11 cellular contexts compared by ENCODE assay signal in genomic region chr6:3208775-3209113, GRCh38. TPM values are rescaled to one million over a fixed set of nuclear protein-coding genes. Genes with fewer than 3 reads are reported as not detected.
DNase-seq lines count a peak whose midpoint lies in the region; ATAC-seq and TF ChIP-seq lines count a peak whose summit lies in the region.
"Had no signal": no experiment of that assay in that cellular context is flagged by ENCODE, and none has a peak within 500 bp of the region (broad histone marks: within the 10 kb centered on the region; RNA-seq: fewer than 3 reads in every experiment).

No MANE protein-coding gene starts in this region.

- DNase-seq in DMS53 (lab: John Stamatoyannopoulos, UW) (peak; percentile 35), DMS53 treated with DMSO at 0.1 percent for 48 hours (lab: John Stamatoyannopoulos, UW; ENCODE audit: unreplicated experiment) (no peak), PC-9 (no peak), epithelial cell of prostate (ENCODE audit: low read depth, low spot score) (no peak), NOMO-1 treated with DMSO at 0.1 percent for 48 hours (lab: John Stamatoyannopoulos, UW; ENCODE audit: unreplicated experiment) (no peak), NK-92 (lab: John Stamatoyannopoulos, UW; ENCODE audit: unreplicated experiment) (no peak)
- DNase-seq: NCI-H1417 treated with DMSO at 0.1 percent for 48 hours had no signal

- H3K4me3 ChIP-seq in PC-9 (peak overlapping the region; percentile 19; the same call in 1 of the 2 replicates), skin epidermis (no peak overlapping the region)
- H3K4me3 ChIP-seq: stomach had no signal

- no peaks in the 10 kb centered on the region for H3K36me3 ChIP-seq in PC-9 (ENCODE audit: low read depth)
- H3K36me3 ChIP-seq: stomach had no signal

- BruUV-seq in PC-9 (replicated peaks; lab: Mats Ljungman, UMichigan): no TSS peak

- no peak overlapping the region for H2AFZ ChIP-seq in PC-9

- H3K79me2 ChIP-seq in PC-9 (ENCODE audit: low read depth): no peaks in the 10 kb centered on the region

- POLR2A ChIA-PET in PC-9 (lab: Charles Lee; ENCODE audit: unreplicated experiment): interaction anchor here (0.5 to 0.8 kb wide), 6 partner anchors 32 to 1105 kb away, joined by 3 to 7 read pairs (median 4); partner anchors contain the start of gene TUBB2A

- H3K4me1 ChIP-seq in PC-9 (replicated peaks; ENCODE audit: insufficient read depth): peaks cover 37% of the 10 kb centered on the region

- no peak for TF ChIP-seq CTCF in PC-9 (conservative IDR thresholded peaks at IDR 0.05)

- peak overlapping the region; percentile 68 for H3K4me2 ChIP-seq in PC-9

- no peaks in the 10 kb centered on the region for H3K27me3 ChIP-seq in PC-9 (ENCODE audit: insufficient read depth, low read depth)

- H3K27ac ChIP-seq in PC-9 (peak overlapping the region; percentile 83), epithelial cell of prostate (peak overlapping the region; percentile 63), skin epidermis (peak overlapping the region in 20 of 21 experiments; percentile 62 to 91 (median 82))
- H3K27ac ChIP-seq: 22Rv1, stomach had no signal

- peaks cover 15% of the 10 kb centered on the region; the same call in 1 of the 2 replicates for H3F3A ChIP-seq in PC-9 (ENCODE audit: insufficient read depth, low read depth)

- ATAC-seq in GM21423 (IDR thresholded peaks at IDR 0.05; ENCODE audit: unreplicated experiment): no peak

- H3K9me2 ChIP-seq in PC-9 (ENCODE audit: insufficient read depth): no peaks in the 10 kb centered on the region

- intact Hi-C loops in PC-9 (cut with micrococcal nuclease; ENCODE audit: unreplicated experiment): loop anchor here (1.0 to 5.0 kb wide), 2 partner anchors 48 to 81 kb away; no protein-coding TSS in a partner anchor

- no peaks in the 10 kb centered on the region for H3K9me3 ChIP-seq in PC-9 (ENCODE audit: insufficient read depth, low read depth)
- H3K9me3 ChIP-seq: stomach had no signal

- no peaks in the 10 kb centered on the region for H4K20me1 ChIP-seq in PC-9 (ENCODE audit: insufficient read depth)

- CTCF ChIA-PET in PC-9 (lab: Charles Lee): interaction anchor here (0.6 to 1.3 kb wide), 2 partner anchors 43 to 145 kb away, joined by 3 to 7 read pairs; no protein-coding TSS in a partner anchor

RNA-seq across cellular contexts. Expression of gene TUBB2B, which starts 18.7 kb away (rescaled TPM):
- total RNA-seq in PC-9 (2021): 1.3 and 2.5 TPM in 2 replicates

RNA-seq across cellular contexts. Expression of gene PSMG4, which starts 50.0 kb away (rescaled TPM):
- total RNA-seq in PC-9 (2021): 33.8 and 47.6 TPM in 2 replicates

RNA-seq across cellular contexts. Expression of gene TUBB2A, which starts 51.4 kb away (rescaled TPM):
- 17.0 and 19.0 TPM in 2 replicates for total RNA-seq in PC-9 (2021)
